Comparison of ENCODE assay signal across 1 cellular context in genomic region chr18:75172299-75173124, GRCh38.
TF ChIP-seq lines count a peak whose summit lies in the region.

No MANE protein-coding gene starts in this region.

TF ChIP-seq in HepG2, 621 proteins besides CTCF, POLR2A, EP300 and RAD21 (continued from another document):
- TF ChIP-seq ZBTB34 (CRISPR knock-in tag; IDR thresholded peaks at IDR 0.05) (no peak), ZNF260 (CRISPR knock-in tag; IDR thresholded peaks at IDR 0.05; ENCODE audit: borderline replicate concordance, low read depth) (no peak), CBFB (CRISPR knock-in tag; IDR thresholded peaks at IDR 0.05) (no peak), ASH2L (IDR thresholded peaks at IDR 0.05; ENCODE audit: insufficient read length, low read depth, low read length) (no peak), ZNF678 (CRISPR knock-in tag; IDR thresholded peaks at IDR 0.05) (no peak), ZNF230 (CRISPR knock-in tag; IDR thresholded peaks at IDR 0.05) (no peak), ZBTB7B (CRISPR knock-in tag; IDR thresholded peaks at IDR 0.05) (no peak), ZSCAN25 (CRISPR knock-in tag; IDR thresholded peaks at IDR 0.05) (no peak), CENPBD1 (CRISPR knock-in tag; IDR thresholded peaks at IDR 0.05; ENCODE audit: borderline replicate concordance, low read depth) (no peak), POGZ (CRISPR knock-in tag; IDR thresholded peaks at IDR 0.05) (no peak)
TF ChIP-seq in HepG2: peak in this region for 0.
